In the genomic region with DNA sequence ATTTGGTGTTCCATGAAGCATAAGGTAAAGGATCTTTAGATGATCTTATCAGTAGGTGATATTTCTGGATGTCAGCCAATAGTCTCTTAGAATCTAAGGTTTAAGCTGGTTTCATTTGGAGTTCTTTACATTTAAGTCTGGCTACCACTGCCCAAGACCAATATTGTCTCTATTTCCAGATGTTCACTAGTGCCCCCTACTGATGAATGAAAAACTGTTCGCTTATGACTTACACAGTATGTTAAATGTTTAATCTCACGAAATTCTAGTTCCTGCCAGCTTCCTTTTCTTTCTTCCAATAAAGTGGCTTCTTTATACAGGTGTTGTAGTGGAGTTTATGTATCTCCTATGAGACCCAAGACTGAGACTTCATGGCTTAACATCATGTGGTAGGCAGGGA, we compare ENCODE assay signal across 20 cellular contexts. TPM values are rescaled to one million over a fixed set of nuclear protein-coding genes. Genes with fewer than 3 reads are reported as not detected.
DNase-seq lines count a peak whose midpoint lies in the region; TF ChIP-seq lines count a peak whose summit lies in the region.
"Had no signal": no experiment of that assay in that cellular context is flagged by ENCODE, and none has a peak within 500 bp of the region (broad histone marks: within the 10 kb centered on the region; RNA-seq: fewer than 3 reads in every experiment).

No MANE protein-coding gene starts in this region.

- no peaks in the 10 kb centered on the region for H3K27me3 ChIP-seq in hepatocyte

- no peaks in the 10 kb centered on the region for H3K79me2 ChIP-seq in hepatocyte

- no peaks in the 10 kb centered on the region for H3K9me2 ChIP-seq in hepatocyte (replicated peaks; ENCODE audit: insufficient read depth)

- H3K4me1 ChIP-seq in hepatocyte (ENCODE audit: insufficient read depth) = no peaks in the 10 kb centered on the region

- no peaks in the 10 kb centered on the region for H3K36me3 ChIP-seq in hepatocyte (replicated peaks; ENCODE audit: insufficient read depth, low read depth)

- H3K4me3 ChIP-seq in fibroblast of mammary gland (ENCODE audit: control insufficient read depth, low read depth, low read length) (no peak overlapping the region), hepatocyte (no peak overlapping the region)
- H3K4me3 ChIP-seq: smooth muscle cell had no signal

- TF ChIP-seq CTCF in GM12873 (IDR thresholded peaks at IDR 0.05; ENCODE audit: insufficient read depth, low read depth, low read length, missing control alignments) (peak; percentile 30), fibroblast of mammary gland (conservative IDR thresholded peaks at IDR 0.05; ENCODE audit: control insufficient read depth, insufficient read depth, low read depth, low read length) (peak; percentile 18), hepatocyte (IDR thresholded peaks at IDR 0.05; ENCODE audit: poor library complexity) (no peak)

- no peaks in the 10 kb centered on the region for H3K9me3 ChIP-seq in hepatocyte (ENCODE audit: low read depth)

- no peak overlapping the region for H2AFZ ChIP-seq in hepatocyte

- H3K4me2 ChIP-seq in hepatocyte = no peak overlapping the region
- H3K4me2 ChIP-seq: smooth muscle cell had no signal

- 81% methylated on average over 2 of the region's 2 CpGs for WGBS in hepatocyte (ENCODE audit: low lambda C conversion rate, missing lambda C conversion rate)

- DNase-seq in AML-193 (lab: John Stamatoyannopoulos, UW) = peak; percentile 8 to 28
- DNase-seq in NCI-H69 (lab: John Stamatoyannopoulos, UW) = peak; percentile 17
- DNase-seq in fibroblast of mammary gland (ENCODE audit: low read depth) = peak; percentile 2
- DNase-seq in amygdala (lab: John Stamatoyannopoulos, UW) = no peak
- DNase-seq in Ammon's horn (ENCODE audit: low spot score) = no peak
- no peak for DNase-seq in NCI-H2081 treated with DMSO at 0.1 percent for 48 hours (lab: John Stamatoyannopoulos, UW)
- DNase-seq in hepatocyte (ENCODE audit: low spot score) = no peak
- DNase-seq: activated CD4-positive, alpha-beta T cell treated with anti-CD3 and anti-CD28 coated beads, Interleukin-2, amount 10 ng/mL, durations not matched to agents 24 days and 14 days; activated naive CD4-positive, alpha-beta T cell treated with Interleukin-2 at 50 U/mL for 16 hours; anterior cingulate cortex; Calu3; foreskin fibroblast; hypothalamus; IMR-90; NCI-H1105 treated with DMSO at 0.1 percent for 48 hours; NCI-H526 treated with DMSO at 0.1 percent for 48 hours; nephron progenitor cell; stimulated activated CD4-positive, alpha-beta T cell treated with anti-CD3 and anti-CD28 coated beads, Interleukin-4, amount 100 ng/mL, for 4 hours had no signal

- no peak overlapping the region for H3K27ac ChIP-seq in hepatocyte

- H4K20me1 ChIP-seq in hepatocyte (ENCODE audit: insufficient read depth, poor library complexity, severe bottlenecking) = no peaks in the 10 kb centered on the region

RNA-seq across cellular contexts. Expression of a gene that starts 31.8 kb away (rescaled TPM):
- total RNA-seq in hepatocyte = 14.9 and 23.5 TPM in 2 replicates
- 6.8 and 14.9 TPM in 2 replicates for polyA plus RNA-seq in hepatocyte

Comparison
In these comparisons a context has a peak if more than half of its experiments do, and no peak if none do; other contexts are left out.
1. DNase-seq: peak in AML-193 (2 of 2), NCI-H69 (single experiment) and fibroblast of mammary gland (single experiment); none in amygdala (0 of 56), Ammon's horn (single experiment), NCI-H2081 treated with DMSO at 0.1 percent for 48 hours (single experiment) and hepatocyte (single experiment).